In genomic region chr17:76597156-76598003, GRCh38 we compare ENCODE assay signal across 13 cellular contexts. TPM values are rescaled to one million over a fixed set of nuclear protein-coding genes. Genes with fewer than 3 reads are reported as not detected.
DNase-seq lines count a peak whose midpoint lies in the region; ATAC-seq and TF ChIP-seq lines count a peak whose summit lies in the region.
"Had no signal": no experiment of that assay in that cellular context is flagged by ENCODE, and none has a peak within 500 bp of the region (broad histone marks: within the 10 kb centered on the region; RNA-seq: fewer than 3 reads in every experiment).

No MANE protein-coding gene starts in this region.

- H2AFZ ChIP-seq in PC-9 (no peak overlapping the region), hepatocyte (no peak overlapping the region)

- ATAC-seq in lower lobe of right lung: peak; percentile 91 to 93
- ATAC-seq in T-helper 17 cell: no peak
- ATAC-seq: activated CD4-positive, CD25-positive, alpha-beta regulatory T cell treated with anti-CD3 and anti-CD28 coated beads, Interleukin-2, amount 50 U/mL, for 24 hours; activated naive CD4-positive, alpha-beta T cell treated with anti-CD3 and anti-CD28 coated beads, Interleukin-2, amount 50 U/mL, for 72 hours had no signal

- peaks cover 4% of the 10 kb centered on the region for H3K9me3 Mint-ChIP-seq in Caco-2 (ENCODE audit: unreplicated experiment)

- no peak overlapping the region for H3K4me3 Mint-ChIP-seq in Caco-2 (ENCODE audit: unreplicated experiment)
- no peak overlapping the region for H3K4me3 Mint-ChIP-seq in T-helper 17 cell

- CTCF ChIA-PET in Caco-2 (lab: Charles Lee): interaction anchor here (1.3 kb wide), 1 partner anchor 27 kb away, joined by 5 read pairs; no protein-coding TSS in a partner anchor
- CTCF ChIA-PET in PC-9 (lab: Charles Lee): no interaction called here

- DNase-seq in Caco-2 (no peak), MV-4-11 (lab: John Stamatoyannopoulos, UW) (peak; percentile 9), PC-9 (peak; percentile 27 to 67), lower lobe of right lung (peak; percentile 75), dermis blood vessel endothelial cell (no peak), hepatocyte (ENCODE audit: low spot score) (no peak), GM19240 (ENCODE audit: insufficient read length, low spot score) (no peak), T-helper 17 cell (no peak)
- DNase-seq: colonic mucosa, sigmoid colon had no signal

- no peaks in the 10 kb centered on the region for H3K27me3 ChIP-seq in Caco-2 (replicated peaks; ENCODE audit: control insufficient read depth, insufficient read depth, low read length)
- no peaks in the 10 kb centered on the region for H3K27me3 ChIP-seq in PC-9 (ENCODE audit: insufficient read depth, low read depth)
- no peaks in the 10 kb centered on the region for H3K27me3 ChIP-seq in lower lobe of right lung (ENCODE audit: low read depth)
- H3K27me3 ChIP-seq in hepatocyte: no peaks in the 10 kb centered on the region
- H3K27me3 ChIP-seq: colonic mucosa had no signal

- H3K4me2 ChIP-seq in PC-9 (peak overlapping the region; percentile 31; the same call in 1 of the 2 replicates), hepatocyte (no peak overlapping the region)

- H3K4me3 ChIP-seq in Caco-2 (ENCODE audit: low read depth, low read length) (no peak overlapping the region), PC-9 (no peak overlapping the region), lower lobe of right lung (no peak overlapping the region), hepatocyte (no peak overlapping the region)
- H3K4me3 ChIP-seq: colonic mucosa, sigmoid colon had no signal

- H3K36me3 ChIP-seq in Caco-2 (ENCODE audit: control insufficient read depth, insufficient read depth, low read length): no peaks in the 10 kb centered on the region
- no peaks in the 10 kb centered on the region for H3K36me3 ChIP-seq in PC-9 (ENCODE audit: low read depth)
- H3K36me3 ChIP-seq in lower lobe of right lung: no peaks in the 10 kb centered on the region
- H3K36me3 ChIP-seq in hepatocyte (replicated peaks; ENCODE audit: insufficient read depth, low read depth): no peaks in the 10 kb centered on the region
- H3K36me3 ChIP-seq: colonic mucosa, sigmoid colon had no signal

- H3K79me2 ChIP-seq in PC-9 (ENCODE audit: low read depth) (no peaks in the 10 kb centered on the region), hepatocyte (no peaks in the 10 kb centered on the region)

- H3K27ac ChIP-seq in PC-9 (peak overlapping the region; percentile 43; the same call in 1 of the 2 replicates), lower lobe of right lung (no peak overlapping the region), hepatocyte (no peak overlapping the region)
- H3K27ac ChIP-seq: C4-2B, colonic mucosa, sigmoid colon had no signal

- H3K27me3 Mint-ChIP-seq in Caco-2 (ENCODE audit: insufficient read depth, unreplicated experiment): no peaks in the 10 kb centered on the region
- peaks cover 50% of the 10 kb centered on the region for H3K27me3 Mint-ChIP-seq in T-helper 17 cell

- intact Hi-C loops in Caco-2 (cut with micrococcal nuclease; ENCODE audit: unreplicated experiment): no loop called here
- intact Hi-C loops in PC-9 (cut with micrococcal nuclease; ENCODE audit: unreplicated experiment): no loop called here
- intact Hi-C loops in lower lobe of right lung (cut with DNase I): no loop called here

- POLR2A ChIA-PET in Caco-2 (lab: Charles Lee) (no interaction called here), PC-9 (lab: Charles Lee; ENCODE audit: unreplicated experiment) (no interaction called here)

- peaks cover 13% of the 10 kb centered on the region for H3K36me3 Mint-ChIP-seq in Caco-2 (ENCODE audit: insufficient read depth, unreplicated experiment)
- peaks cover 6% of the 10 kb centered on the region for H3K36me3 Mint-ChIP-seq in T-helper 17 cell (ENCODE audit: low read depth)
- H3K36me3 Mint-ChIP-seq: activated naive CD4-positive, alpha-beta T cell treated with anti-CD3 and anti-CD28 coated beads, Interleukin-2, amount 50 U/mL, for 72 hours had no signal

- 87% methylated on average over 12 of the region's 12 CpGs for WGBS in hepatocyte (ENCODE audit: low lambda C conversion rate, missing lambda C conversion rate)

- peak overlapping the region; percentile 37 for H3K27ac Mint-ChIP-seq in Caco-2 (ENCODE audit: unreplicated experiment)
- H3K27ac Mint-ChIP-seq in T-helper 17 cell: no peak overlapping the region
- H3K27ac Mint-ChIP-seq: activated naive CD4-positive, alpha-beta T cell treated with anti-CD3 and anti-CD28 coated beads, Interleukin-2, amount 50 U/mL, for 72 hours had no signal

- H3K9me3 ChIP-seq in Caco-2 (no peaks in the 10 kb centered on the region), PC-9 (ENCODE audit: insufficient read depth, low read depth) (no peaks in the 10 kb centered on the region), lower lobe of right lung (no peaks in the 10 kb centered on the region), hepatocyte (ENCODE audit: low read depth) (no peaks in the 10 kb centered on the region), T-helper 17 cell (ENCODE audit: control insufficient read depth, low read length, poor library complexity, severe bottlenecking) (no peaks in the 10 kb centered on the region)
- H3K9me3 ChIP-seq: colonic mucosa, sigmoid colon had no signal

- H4K20me1 ChIP-seq in PC-9 (ENCODE audit: insufficient read depth) (no peaks in the 10 kb centered on the region), hepatocyte (ENCODE audit: insufficient read depth, poor library complexity, severe bottlenecking) (no peaks in the 10 kb centered on the region)

- TF ChIP-seq CTCF in Caco-2 (IDR thresholded peaks at IDR 0.05; ENCODE audit: insufficient read depth in 1 of 2, low read depth in 1 of 2, low read length in 1 of 2, severe bottlenecking in 1 of 2, unreplicated experiment in 1 of 2) (no peak), PC-9 (conservative IDR thresholded peaks at IDR 0.05) (no peak), lower lobe of right lung (IDR thresholded peaks at IDR 0.05) (no peak), hepatocyte (IDR thresholded peaks at IDR 0.05; ENCODE audit: poor library complexity) (no peak)

- H3F3A ChIP-seq in PC-9 (ENCODE audit: insufficient read depth, low read depth): peaks cover 25% of the 10 kb centered on the region

- no TSS peak for BruUV-seq in Caco-2 (replicated peaks; lab: Mats Ljungman, UMichigan)
- BruUV-seq in PC-9 (replicated peaks; lab: Mats Ljungman, UMichigan): no TSS peak

- peaks cover 73% of the 10 kb centered on the region for H3K4me1 Mint-ChIP-seq in Caco-2 (ENCODE audit: low read depth, unreplicated experiment)
- peaks cover 20% of the 10 kb centered on the region for H3K4me1 Mint-ChIP-seq in T-helper 17 cell

- peaks cover 34% of the 10 kb centered on the region for H3K4me1 ChIP-seq in Caco-2
- peaks cover 49% of the 10 kb centered on the region for H3K4me1 ChIP-seq in PC-9 (replicated peaks; ENCODE audit: insufficient read depth)
- H3K4me1 ChIP-seq in lower lobe of right lung: peaks cover 26% of the 10 kb centered on the region
- H3K4me1 ChIP-seq in hepatocyte (ENCODE audit: insufficient read depth): peaks cover 9% of the 10 kb centered on the region
- H3K4me1 ChIP-seq: sigmoid colon had no signal

- H3K9me2 ChIP-seq in PC-9 (ENCODE audit: insufficient read depth) (no peaks in the 10 kb centered on the region), hepatocyte (replicated peaks; ENCODE audit: insufficient read depth) (no peaks in the 10 kb centered on the region)

RNA-seq across cellular contexts. Expression of gene ST6GALNAC2, which starts 11.7 kb away (rescaled TPM):
- 0.77 and 2.5 TPM in 2 replicates for total RNA-seq in Caco-2 (2022)
- total RNA-seq in PC-9 (2021): 15.5 and 18.7 TPM in 2 replicates
- total RNA-seq in lower lobe of right lung: 29.0 TPM
- 0.28 and 0.51 TPM in 2 replicates for total RNA-seq in dermis blood vessel endothelial cell
- 1.4 and 2.3 TPM in 2 replicates for total RNA-seq in hepatocyte
- 1.8 and 2.8 TPM in 2 replicates for polyA plus RNA-seq in hepatocyte
- total RNA-seq in T-helper 17 cell: 1 to 10 TPM in 1 of 2 donors, under 1 TPM in 1; 0.68 to 2.2 TPM
- total RNA-seq: activated naive CD4-positive, alpha-beta T cell treated with anti-CD3 and anti-CD28 coated beads, Interleukin-2, amount 50 U/mL, for 72 hours had no signal

RNA-seq across cellular contexts. Expression of gene ST6GALNAC1, which starts 46.2 kb away (rescaled TPM):
- total RNA-seq in Caco-2 (2022) (1.6 and 1.7 TPM in 2 replicates), PC-9 (2021) (0.75 and 0.76 TPM in 2 replicates), lower lobe of right lung (16.6 TPM), dermis blood vessel endothelial cell (not detected in 2 replicates), hepatocyte (17.7 and 29.6 TPM in 2 replicates), T-helper 17 cell (1 to 10 TPM; 4.1 to 8.4 TPM)
- 27.6 and 31.6 TPM in 2 replicates for polyA plus RNA-seq in hepatocyte

RNA-seq across cellular contexts. Expression of gene PRCD, which starts 57.5 kb away (rescaled TPM):
- total RNA-seq in Caco-2 (2022) (not detected in 2 replicates), PC-9 (2021) (2.6 and 2.7 TPM in 2 replicates), lower lobe of right lung (8.2 TPM), dermis blood vessel endothelial cell (0.19 and 0.68 TPM in 2 replicates), hepatocyte (2.0 and 2.7 TPM in 2 replicates), T-helper 17 cell (1 to 10 TPM in 1 of 2 donors, not detected in 1; 1.1 TPM)
- polyA plus RNA-seq in hepatocyte: 10.2 and 11.6 TPM in 2 replicates
- total RNA-seq: activated naive CD4-positive, alpha-beta T cell treated with anti-CD3 and anti-CD28 coated beads, Interleukin-2, amount 50 U/mL, for 72 hours had no signal

RNA-seq across cellular contexts. Expression of gene CYGB, which starts 59.9 kb away (rescaled TPM):
- total RNA-seq in Caco-2 (2022) (0.32 and 1.0 TPM in 2 replicates), PC-9 (2021) (0.93 and 1.1 TPM in 2 replicates), lower lobe of right lung (30.2 TPM), dermis blood vessel endothelial cell (1.6 and 4.4 TPM in 2 replicates), hepatocyte (7.8 and 15.5 TPM in 2 replicates), T-helper 17 cell (not detected)
- 13.8 and 19.2 TPM in 2 replicates for polyA plus RNA-seq in hepatocyte
- total RNA-seq: activated naive CD4-positive, alpha-beta T cell treated with anti-CD3 and anti-CD28 coated beads, Interleukin-2, amount 50 U/mL, for 72 hours had no signal

Comparison
In these comparisons a context has a peak if more than half of its experiments do, and no peak if none do; other contexts are left out.
1. DNase-seq: peak in MV-4-11 (single experiment), PC-9 (2 of 2) and lower lobe of right lung (single experiment); none in Caco-2 (0 of 2), dermis blood vessel endothelial cell (single experiment), hepatocyte (single experiment), GM19240 (single experiment) and T-helper 17 cell (0 of 3).